In the genomic region with DNA sequence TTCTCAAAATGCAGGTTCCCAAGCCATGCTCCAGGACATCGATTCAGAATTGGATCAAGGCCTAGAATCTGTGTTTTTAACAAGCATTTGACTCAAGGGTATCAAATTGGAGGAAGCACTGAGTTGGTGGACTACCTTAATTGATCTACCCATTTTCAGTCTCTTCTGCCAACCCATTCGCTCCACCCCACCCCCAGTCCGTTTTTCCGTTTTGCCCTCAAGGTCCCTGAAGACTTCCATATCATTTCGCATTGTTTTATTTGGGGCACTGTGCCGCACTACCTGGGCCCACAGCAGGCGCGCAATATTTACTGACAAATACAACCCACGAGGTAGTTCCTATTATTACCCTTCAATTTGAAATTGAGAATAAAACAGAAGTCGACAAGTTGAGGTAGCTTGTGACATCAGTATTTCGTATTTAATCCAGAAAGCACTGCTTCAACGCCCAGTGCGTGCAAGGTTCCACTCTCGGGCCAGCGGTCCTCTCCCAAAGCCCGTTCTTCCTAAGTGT, we compare ENCODE assay signal across 7 cellular contexts. TPM values are rescaled to one million over a fixed set of nuclear protein-coding genes. Genes with fewer than 3 reads are reported as not detected.
DNase-seq lines count a peak whose midpoint lies in the region; ATAC-seq and TF ChIP-seq lines count a peak whose summit lies in the region.

No MANE protein-coding gene starts in this region.

- H3K9me3 ChIP-seq in HEK293 (ENCODE audit: control insufficient read depth, insufficient read depth, low read depth, low read length): no peaks in the 10 kb centered on the region
- H3K9me3 ChIP-seq in naive thymus-derived CD4-positive, alpha-beta T cell (ENCODE audit: control insufficient read depth in 2 of 3, low read length in 3 of 3): no peaks in the 10 kb centered on the region
- no peaks in the 10 kb centered on the region for H3K9me3 ChIP-seq in upper lobe of right lung

- POLR2A ChIA-PET in HEK293 (lab: Yijun Ruan, JAX): interaction anchor here (0.6 to 2.9 kb wide), 6 partner anchors 13 to 489 kb away, joined by 3 to 37 read pairs (median 4); a partner anchor contains a TSS
- POLR2A ChIA-PET in naive thymus-derived CD4-positive, alpha-beta T cell (lab: Charles Lee): interaction anchor here (0.9 to 3.0 kb wide), 12 partner anchors 13 to 316 kb away, joined by 3 to 24 read pairs (median 6); a partner anchor contains a TSS

- CTCF ChIA-PET in HEK293 (lab: Yijun Ruan, JAX): interaction anchor here (1.0 kb wide), 2 partner anchors 68 to 88 kb away, joined by 3 to 4 read pairs; no protein-coding TSS in a partner anchor
- CTCF ChIA-PET in naive thymus-derived CD4-positive, alpha-beta T cell (lab: Charles Lee): interaction anchor here (0.6 to 2.4 kb wide), 5 partner anchors 11 to 1189 kb away, joined by 3 to 8 read pairs (median 5); a partner anchor contains a TSS

- peak overlapping the region; percentile 95 for H3K27ac Mint-ChIP-seq in chondrocyte (ENCODE audit: unreplicated experiment)
- peak overlapping the region; percentile 92 to 98 (median 96) for H3K27ac Mint-ChIP-seq in naive thymus-derived CD4-positive, alpha-beta T cell

- H3K4me3 ChIP-seq in HEK293 (ENCODE audit: low read depth, low read length) (peak overlapping the region; percentile 48), upper lobe of right lung (peak overlapping the region; percentile 97)
- peak overlapping the region; percentile 97 for H3K4me3 ChIP-seq in naive thymus-derived CD4-positive, alpha-beta T cell (ENCODE audit: low read length)

- intact Hi-C loops in naive thymus-derived CD4-positive, alpha-beta T cell (cut with micrococcal nuclease): loop anchor here (1.0 to 5.0 kb wide), 9 partner anchors 35 to 1864 kb away; a partner anchor contains a TSS
- intact Hi-C loops in upper lobe of right lung (cut with DNase I): no loop called here

- H3K36me3 ChIP-seq in HEK293 (ENCODE audit: control insufficient read depth in 2 of 2, insufficient read depth in 1 of 2, low read length in 2 of 2) (peaks cover 0 to 6% of the 10 kb centered on the region in 2 experiments; a peak in 2 of 3 replicates), upper lobe of right lung (no peaks in the 10 kb centered on the region)
- H3K36me3 ChIP-seq in naive thymus-derived CD4-positive, alpha-beta T cell (ENCODE audit: control insufficient read depth in 2 of 3, insufficient read depth in 3 of 3, low read length in 3 of 3): peaks cover 0 to 4% (median 0%) of the 10 kb centered on the region in 3 experiments

- no peaks in the 10 kb centered on the region for H3K27me3 Mint-ChIP-seq in chondrocyte (ENCODE audit: low read depth)
- no peaks in the 10 kb centered on the region for H3K27me3 Mint-ChIP-seq in naive thymus-derived CD4-positive, alpha-beta T cell

- DNase-seq in RKO (ENCODE audit: low spot score): peak; percentile 21
- no peak for DNase-seq in chondrocyte (ENCODE audit: low spot score)
- peak in 1 of 9 donors; percentile 25 for DNase-seq in naive thymus-derived CD4-positive, alpha-beta T cell
- no peak for DNase-seq in upper lobe of right lung
- no peak for DNase-seq in UCSD-AML1 (lab: John Stamatoyannopoulos, UW; ENCODE audit: unreplicated experiment)
- no peak for DNase-seq in germinal center (ENCODE audit: low spot score)

- H3K9me3 Mint-ChIP-seq in chondrocyte (ENCODE audit: low read depth): no peaks in the 10 kb centered on the region
- H3K9me3 Mint-ChIP-seq in naive thymus-derived CD4-positive, alpha-beta T cell: no peaks in the 10 kb centered on the region

- H3K4me1 ChIP-seq in HEK293 (ENCODE audit: control insufficient read depth, insufficient read depth, low read length) (peaks cover 4% of the 10 kb centered on the region; the same call in 1 of the 2 replicates), upper lobe of right lung (peaks cover 6% of the 10 kb centered on the region)
- H3K4me1 ChIP-seq in naive thymus-derived CD4-positive, alpha-beta T cell (ENCODE audit: control insufficient read depth in 2 of 2, insufficient read depth in 2 of 2, low read length in 2 of 2): peaks cover 6 to 16% of the 10 kb centered on the region in 2 donors

- H3K4me3 Mint-ChIP-seq in chondrocyte (ENCODE audit: unreplicated experiment): peak overlapping the region; percentile 96
- peak overlapping the region; percentile 92 to 97 (median 96) for H3K4me3 Mint-ChIP-seq in naive thymus-derived CD4-positive, alpha-beta T cell

- no peaks in the 10 kb centered on the region for H3K27me3 ChIP-seq in naive thymus-derived CD4-positive, alpha-beta T cell (ENCODE audit: control insufficient read depth in 2 of 2, insufficient read depth in 2 of 2, low read length in 2 of 2)
- no peaks in the 10 kb centered on the region for H3K27me3 ChIP-seq in upper lobe of right lung

- peaks cover 17% of the 10 kb centered on the region for H3K4me1 Mint-ChIP-seq in chondrocyte (ENCODE audit: low read depth)
- H3K4me1 Mint-ChIP-seq in naive thymus-derived CD4-positive, alpha-beta T cell: peaks cover 16 to 46% (median 34%) of the 10 kb centered on the region in 7 donors

- no peak for ATAC-seq in naive thymus-derived CD4-positive, alpha-beta T cell
- no peak for ATAC-seq in upper lobe of right lung

- H3K27ac ChIP-seq in HEK293 (ENCODE audit: extremely low read depth, low read depth, low read length): no peak overlapping the region; the same call in 1 of the 2 replicates
- peak overlapping the region; percentile 69 for H3K27ac ChIP-seq in naive thymus-derived CD4-positive, alpha-beta T cell (ENCODE audit: low read depth, low read length)
- peak overlapping the region; percentile 92 for H3K27ac ChIP-seq in upper lobe of right lung

- no peaks in the 10 kb centered on the region for H3K36me3 Mint-ChIP-seq in chondrocyte (ENCODE audit: low read depth)
- peaks cover 0 to 15% (median 3%) of the 10 kb centered on the region in 5 donors for H3K36me3 Mint-ChIP-seq in naive thymus-derived CD4-positive, alpha-beta T cell

- TF ChIP-seq CTCF in HEK293 (tag by site-specific recombination; IDR thresholded peaks at IDR 0.05): no peak
- TF ChIP-seq CTCF in chondrocyte (IDR thresholded peaks at IDR 0.05): no peak
- no peak for TF ChIP-seq CTCF in upper lobe of right lung (IDR thresholded peaks at IDR 0.05)

TF ChIP-seq in HEK293, 187 proteins besides CTCF, POLR2A, EP300 and RAD21:
- TF ChIP-seq ZNF747 (tag by site-specific recombination; IDR thresholded peaks at IDR 0.05): no peak
- TF ChIP-seq ZNF510 (tag by site-specific recombination; IDR thresholded peaks at IDR 0.05; ENCODE audit: insufficient replicate concordance): no peak
- no peak for TF ChIP-seq ZNF16 (tag by site-specific recombination; IDR thresholded peaks at IDR 0.05; ENCODE audit: low read depth)
- no peak for TF ChIP-seq ZNF777 (tag by site-specific recombination; IDR thresholded peaks at IDR 0.05; ENCODE audit: borderline replicate concordance)
- TF ChIP-seq YY2 (tag by site-specific recombination; IDR thresholded peaks at IDR 0.05): no peak
- TF ChIP-seq, protein P1, sequence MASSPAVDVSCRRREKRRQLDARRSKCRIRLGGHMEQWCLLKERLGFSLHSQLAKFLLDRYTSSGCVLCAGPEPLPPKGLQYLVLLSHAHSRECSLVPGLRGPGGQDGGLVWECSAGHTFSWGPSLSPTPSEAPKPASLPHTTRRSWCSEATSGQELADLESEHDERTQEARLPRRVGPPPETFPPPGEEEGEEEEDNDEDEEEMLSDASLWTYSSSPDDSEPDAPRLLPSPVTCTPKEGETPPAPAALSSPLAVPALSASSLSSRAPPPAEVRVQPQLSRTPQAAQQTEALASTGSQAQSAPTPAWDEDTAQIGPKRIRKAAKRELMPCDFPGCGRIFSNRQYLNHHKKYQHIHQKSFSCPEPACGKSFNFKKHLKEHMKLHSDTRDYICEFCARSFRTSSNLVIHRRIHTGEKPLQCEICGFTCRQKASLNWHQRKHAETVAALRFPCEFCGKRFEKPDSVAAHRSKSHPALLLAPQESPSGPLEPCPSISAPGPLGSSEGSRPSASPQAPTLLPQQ (tag by site-specific recombination; IDR thresholded peaks at IDR 0.05): peak; percentile 31; the same call in 1 of the 2 replicates
- TF ChIP-seq ZFP41 (tag by site-specific recombination; IDR thresholded peaks at IDR 0.05; ENCODE audit: borderline replicate concordance): no peak
- TF ChIP-seq GLIS2 (tag by site-specific recombination; IDR thresholded peaks at IDR 0.05): no peak
- no peak for TF ChIP-seq ZFP69B (tag by site-specific recombination; IDR thresholded peaks at IDR 0.05)
- TF ChIP-seq ZNF324 (tag by site-specific recombination; IDR thresholded peaks at IDR 0.05): no peak
- TF ChIP-seq, protein P2, sequence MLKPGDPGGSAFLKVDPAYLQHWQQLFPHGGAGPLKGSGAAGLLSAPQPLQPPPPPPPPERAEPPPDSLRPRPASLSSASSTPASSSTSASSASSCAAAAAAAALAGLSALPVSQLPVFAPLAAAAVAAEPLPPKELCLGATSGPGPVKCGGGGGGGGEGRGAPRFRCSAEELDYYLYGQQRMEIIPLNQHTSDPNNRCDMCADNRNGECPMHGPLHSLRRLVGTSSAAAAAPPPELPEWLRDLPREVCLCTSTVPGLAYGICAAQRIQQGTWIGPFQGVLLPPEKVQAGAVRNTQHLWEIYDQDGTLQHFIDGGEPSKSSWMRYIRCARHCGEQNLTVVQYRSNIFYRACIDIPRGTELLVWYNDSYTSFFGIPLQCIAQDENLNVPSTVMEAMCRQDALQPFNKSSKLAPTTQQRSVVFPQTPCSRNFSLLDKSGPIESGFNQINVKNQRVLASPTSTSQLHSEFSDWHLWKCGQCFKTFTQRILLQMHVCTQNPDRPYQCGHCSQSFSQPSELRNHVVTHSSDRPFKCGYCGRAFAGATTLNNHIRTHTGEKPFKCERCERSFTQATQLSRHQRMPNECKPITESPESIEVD (tag by site-specific recombination; IDR thresholded peaks at IDR 0.05): no peak
- TF ChIP-seq ZNF211 (tag by site-specific recombination; IDR thresholded peaks at IDR 0.05; ENCODE audit: low read depth): no peak
- no peak for TF ChIP-seq FEZF1 (tag by site-specific recombination; IDR thresholded peaks at IDR 0.05)
- TF ChIP-seq KLF8 (tag by site-specific recombination; IDR thresholded peaks at IDR 0.05): no peak
- TF ChIP-seq PRDM1 (tag by site-specific recombination; IDR thresholded peaks at IDR 0.05): no peak
- no peak for TF ChIP-seq ZNF311 (tag by site-specific recombination; IDR thresholded peaks at IDR 0.05; ENCODE audit: borderline replicate concordance)
- 0 out of 2 replicates have a peak, but pooled peaks have one; percentile 59 for TF ChIP-seq ZNF335 (tag by site-specific recombination; conservative IDR thresholded peaks at IDR 0.05)
- no peak for TF ChIP-seq ZNF366 (tag by site-specific recombination; conservative IDR thresholded peaks at IDR 0.05)
TF ChIP-seq in HEK293: peak in this region for 2.

RNA-seq across cellular contexts. Expression of a gene that starts 0.6 kb away (rescaled TPM):
- 7.0 to 8.4 TPM (median 7.8 TPM) in 3 replicates for total RNA-seq in chondrocyte
- 10 to 100 TPM in 4 of 5 experiments, 1 to 10 TPM in 1; 8.0 to 13.3 (median 10.6) TPM for total RNA-seq in naive thymus-derived CD4-positive, alpha-beta T cell
- 1 to 10 TPM; 4.7 to 8.9 TPM for polyA plus RNA-seq in naive thymus-derived CD4-positive, alpha-beta T cell
- total RNA-seq in upper lobe of right lung: 11.1 TPM

RNA-seq across cellular contexts. Expression of a gene that starts 35.4 kb away (rescaled TPM):
- total RNA-seq in chondrocyte: 1.5 to 4.8 TPM (median 4.5 TPM) in 3 replicates
- total RNA-seq in naive thymus-derived CD4-positive, alpha-beta T cell: 10 to 100 TPM in 1 of 5 experiments, 1 to 10 TPM in 4; 1.4 to 11.1 (median 1.8) TPM
- polyA plus RNA-seq in naive thymus-derived CD4-positive, alpha-beta T cell: 1 to 10 TPM in 1 of 2 donors, under 1 TPM in 1; 0.82 to 2.0 TPM
- total RNA-seq in upper lobe of right lung: 2.0 TPM
